8 cellular contexts compared by ENCODE assay signal in genomic region chrX:132092439-132093065, GRCh38. TPM values are rescaled to one million over a fixed set of nuclear protein-coding genes. Genes with fewer than 3 reads are reported as not detected.
DNase-seq lines count a peak whose midpoint lies in the region; ATAC-seq and TF ChIP-seq lines count a peak whose summit lies in the region.

No MANE protein-coding gene starts in this region.

- DNase-seq in EL (peak; percentile 39), M059J (ENCODE audit: low read depth) (peak; percentile 78), SKM-1 treated with dmso at 0.1 percent for 144 hours (lab: John Stamatoyannopoulos, UW; ENCODE audit: unreplicated experiment) (peak; percentile 23), amniotic epithelial cell (ENCODE audit: low read depth) (peak; percentile 62), hepatocyte (ENCODE audit: low spot score) (peak; percentile 68)
- DNase-seq in stimulated activated CD4-positive, alpha-beta T cell treated with anti-CD3 and anti-CD28 coated beads, Interleukin-12 subunit alpha, Interleukin-12 subunit beta, amount 100 ng/mL, for 4 hours, result peak; percentile 28

- H3K9me3 ChIP-seq in hepatocyte (ENCODE audit: low read depth), result no peaks in the 10 kb centered on the region

- H3K27ac ChIP-seq in hepatocyte, result no peak overlapping the region

- peak; percentile 55 for TF ChIP-seq CTCF in hepatocyte (IDR thresholded peaks at IDR 0.05; ENCODE audit: poor library complexity)

- no peaks in the 10 kb centered on the region for H3K4me1 ChIP-seq in hepatocyte (ENCODE audit: insufficient read depth)

- H3K4me2 ChIP-seq in hepatocyte, result no peak overlapping the region

- H3K4me3 ChIP-seq in hepatocyte, result no peak overlapping the region

- ATAC-seq in GM21717 (IDR thresholded peaks at IDR 0.05; ENCODE audit: unreplicated experiment), result peak; percentile 87
- no peak for ATAC-seq in HG03135 (IDR thresholded peaks at IDR 0.05; ENCODE audit: unreplicated experiment)

- no peaks in the 10 kb centered on the region for H3K79me2 ChIP-seq in hepatocyte

- no peak overlapping the region for H2AFZ ChIP-seq in hepatocyte

- WGBS in hepatocyte (ENCODE audit: low lambda C conversion rate, missing lambda C conversion rate), result 59% methylated on average over 7 of the region's 7 CpGs

- H3K36me3 ChIP-seq in hepatocyte (replicated peaks; ENCODE audit: insufficient read depth, low read depth), result no peaks in the 10 kb centered on the region

- H3K9me2 ChIP-seq in hepatocyte (replicated peaks; ENCODE audit: insufficient read depth), result no peaks in the 10 kb centered on the region

- no peaks in the 10 kb centered on the region for H4K20me1 ChIP-seq in hepatocyte (ENCODE audit: insufficient read depth, poor library complexity, severe bottlenecking)

- no peaks in the 10 kb centered on the region for H3K27me3 ChIP-seq in hepatocyte

RNA-seq across cellular contexts. Expression of gene FRMD7, which starts 35.3 kb away (rescaled TPM):
- total RNA-seq in M059J (2014; rRNA removed; shearing (Covaris generic)), result 0.07 TPM in 1 of 2 replicates, not detected in the other
- total RNA-seq in hepatocyte, result not detected in 2 replicates
- not detected in 2 replicates for polyA plus RNA-seq in hepatocyte

Comparison
In these comparisons a context has a peak if more than half of its experiments do, and no peak if none do; other contexts are left out.
1. DNase-seq: peak in every context shown above with its lines; median percentile 78 in M059J; 68 in hepatocyte; 62 in amniotic epithelial cell; 39 in EL; 28 in stimulated activated CD4-positive, alpha-beta T cell treated with anti-CD3 and anti-CD28 coated beads, Interleukin-12 subunit alpha, Interleukin-12 subunit beta, amount 100 ng/mL, for 4 hours; 23 in SKM-1 treated with dmso at 0.1 percent for 144 hours.